14 cellular contexts compared by ENCODE assay signal in the genomic region with DNA sequence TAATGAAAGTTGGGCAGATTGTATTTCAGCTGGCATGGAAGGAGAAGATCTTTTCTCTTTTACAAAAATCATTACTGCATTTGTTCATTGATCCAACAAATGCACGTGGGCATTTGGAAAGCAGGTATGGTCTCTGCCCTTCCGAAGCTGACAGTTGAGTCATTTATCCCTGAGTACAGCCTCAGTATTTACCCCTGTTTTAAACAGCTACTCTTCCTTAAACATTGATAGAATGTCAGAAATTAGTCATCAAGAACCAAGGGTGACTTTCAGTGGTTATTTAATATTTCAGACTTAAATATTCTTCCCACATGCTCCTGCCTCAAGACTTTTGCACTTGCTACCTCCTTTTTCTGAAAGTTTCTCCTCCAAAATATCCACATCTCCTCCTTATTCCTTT.
DNase-seq lines count a peak whose midpoint lies in the region; ATAC-seq and TF ChIP-seq lines count a peak whose summit lies in the region.
"Had no signal": no experiment of that assay in that cellular context is flagged by ENCODE, and none has a peak within 500 bp of the region (broad histone marks: within the 10 kb centered on the region; RNA-seq: fewer than 3 reads in every experiment).

No MANE protein-coding gene starts in this region.

- H3K27me3 Mint-ChIP-seq in WTC11 (ENCODE audit: low read depth), result peaks cover 46% of the 10 kb centered on the region
- H3K27me3 Mint-ChIP-seq: activated CD4-positive, alpha-beta memory T cell treated with anti-CD3 and anti-CD28 coated beads for 36 hours had no signal

- no peaks in the 10 kb centered on the region for H3K36me3 Mint-ChIP-seq in WTC11
- H3K36me3 Mint-ChIP-seq: activated CD4-positive, alpha-beta memory T cell treated with anti-CD3 and anti-CD28 coated beads for 36 hours had no signal

- TF ChIP-seq CTCF in GM10248 (IDR thresholded peaks at IDR 0.05; ENCODE audit: control extremely low read depth, extremely low read depth, low read depth, missing control alignments) (no peak), GM20000 (IDR thresholded peaks at IDR 0.05; ENCODE audit: extremely low read depth, missing control alignments) (no peak), WTC11 (IDR thresholded peaks at IDR 0.05) (no peak)

- H3K9me3 Mint-ChIP-seq in WTC11, result peaks cover 7% of the 10 kb centered on the region

- H3K27ac Mint-ChIP-seq in WTC11, result no peak overlapping the region
- H3K27ac Mint-ChIP-seq: activated CD4-positive, alpha-beta memory T cell treated with anti-CD3 and anti-CD28 coated beads for 36 hours had no signal

- peak; percentile 90 for ATAC-seq in HG02973 (IDR thresholded peaks at IDR 0.05; ENCODE audit: unreplicated experiment)
- no peak for ATAC-seq in GM21360 (IDR thresholded peaks at IDR 0.05; ENCODE audit: unreplicated experiment)
- no peak for ATAC-seq in WTC11
- ATAC-seq in esophagus mucosa, result no peak
- ATAC-seq: gastroesophageal sphincter, mucosa of descending colon had no signal

- H3K4me1 Mint-ChIP-seq in WTC11, result peaks cover 24% of the 10 kb centered on the region

- CTCF ChIA-PET in GM10248 (lab: Yijun Ruan, JAX), result no interaction called here
- CTCF ChIA-PET in WTC11 (lab: Charles Lee), result no interaction called here

- no peak overlapping the region for H3K4me3 Mint-ChIP-seq in WTC11
- H3K4me3 Mint-ChIP-seq: activated CD4-positive, alpha-beta memory T cell treated with anti-CD3 and anti-CD28 coated beads for 36 hours had no signal

- POLR2A ChIA-PET in GM10248 (lab: Yijun Ruan, JAX) (no interaction called here), WTC11 (lab: Charles Lee) (no interaction called here)

- DNase-seq in GM10248 (ENCODE audit: extremely low spot score) (peak; percentile 18), GM20000 (ENCODE audit: low spot score) (peak; percentile 12), M059J (ENCODE audit: low read depth) (peak; percentile 32), WTC11 (ENCODE audit: low spot score) (no peak), epidermal melanocyte (ENCODE audit: insufficient read length, low spot score) (no peak)
- DNase-seq: activated CD4-positive, alpha-beta memory T cell treated with anti-CD3 and anti-CD28 coated beads for 36 hours; activated effector memory CD4-positive, alpha-beta T cell treated with anti-CD3 and anti-CD28 coated beads, Interleukin-2, amount 50 U/mL, for 16 hours; mucosa of descending colon; NCI-H1417; stimulated activated CD8-positive, alpha-beta memory T cell treated with anti-CD3 and anti-CD28 coated beads, Interleukin-4, amount 100 ng/mL, for 48 hours had no signal

TF ChIP-seq in WTC11, 78 proteins besides CTCF, POLR2A, EP300 and RAD21:
- TF ChIP-seq TEAD1 (CRISPR knock-in tag; IDR thresholded peaks at IDR 0.05) (no peak), NR3C1 (CRISPR knock-in tag; conservative IDR thresholded peaks at IDR 0.05; ENCODE audit: low read depth) (no peak), SP1 (CRISPR knock-in tag; conservative IDR thresholded peaks at IDR 0.05) (no peak), ELF4 (CRISPR knock-in tag; IDR thresholded peaks at IDR 0.05; ENCODE audit: low read depth) (no peak), ZNF121 (CRISPR knock-in tag; IDR thresholded peaks at IDR 0.05) (no peak), KAT7 (CRISPR knock-in tag; IDR thresholded peaks at IDR 0.05; ENCODE audit: borderline replicate concordance) (no peak), RELA (CRISPR knock-in tag; IDR thresholded peaks at IDR 0.05; ENCODE audit: borderline replicate concordance) (no peak), EMX1 (CRISPR knock-in tag; IDR thresholded peaks at IDR 0.05) (no peak), ZNF232 (CRISPR knock-in tag; IDR thresholded peaks at IDR 0.05) (no peak)
- TF ChIP-seq, protein P1, sequence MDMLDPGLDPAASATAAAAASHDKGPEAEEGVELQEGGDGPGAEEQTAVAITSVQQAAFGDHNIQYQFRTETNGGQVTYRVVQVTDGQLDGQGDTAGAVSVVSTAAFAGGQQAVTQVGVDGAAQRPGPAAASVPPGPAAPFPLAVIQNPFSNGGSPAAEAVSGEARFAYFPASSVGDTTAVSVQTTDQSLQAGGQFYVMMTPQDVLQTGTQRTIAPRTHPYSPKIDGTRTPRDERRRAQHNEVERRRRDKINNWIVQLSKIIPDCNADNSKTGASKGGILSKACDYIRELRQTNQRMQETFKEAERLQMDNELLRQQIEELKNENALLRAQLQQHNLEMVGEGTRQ (CRISPR knock-in tag; IDR thresholded peaks at IDR 0.05), result no peak
- TF ChIP-seq, protein P2, sequence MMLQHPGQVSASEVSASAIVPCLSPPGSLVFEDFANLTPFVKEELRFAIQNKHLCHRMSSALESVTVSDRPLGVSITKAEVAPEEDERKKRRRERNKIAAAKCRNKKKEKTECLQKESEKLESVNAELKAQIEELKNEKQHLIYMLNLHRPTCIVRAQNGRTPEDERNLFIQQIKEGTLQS (CRISPR knock-in tag; conservative IDR thresholded peaks at IDR 0.05), result no peak
- TF ChIP-seq, protein P3, sequence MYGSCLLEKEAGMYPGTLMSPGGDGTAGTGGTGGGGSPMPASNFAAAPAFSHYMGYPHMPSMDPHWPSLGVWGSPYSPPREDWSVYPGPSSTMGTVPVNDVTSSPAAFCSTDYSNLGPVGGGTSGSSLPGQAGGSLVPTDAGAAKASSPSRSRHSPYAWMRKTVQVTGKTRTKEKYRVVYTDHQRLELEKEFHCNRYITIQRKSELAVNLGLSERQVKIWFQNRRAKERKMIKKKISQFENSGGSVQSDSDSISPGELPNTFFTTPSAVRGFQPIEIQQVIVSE (CRISPR knock-in tag; IDR thresholded peaks at IDR 0.05; ENCODE audit: borderline replicate concordance), result no peak
- TF ChIP-seq, protein P4, sequence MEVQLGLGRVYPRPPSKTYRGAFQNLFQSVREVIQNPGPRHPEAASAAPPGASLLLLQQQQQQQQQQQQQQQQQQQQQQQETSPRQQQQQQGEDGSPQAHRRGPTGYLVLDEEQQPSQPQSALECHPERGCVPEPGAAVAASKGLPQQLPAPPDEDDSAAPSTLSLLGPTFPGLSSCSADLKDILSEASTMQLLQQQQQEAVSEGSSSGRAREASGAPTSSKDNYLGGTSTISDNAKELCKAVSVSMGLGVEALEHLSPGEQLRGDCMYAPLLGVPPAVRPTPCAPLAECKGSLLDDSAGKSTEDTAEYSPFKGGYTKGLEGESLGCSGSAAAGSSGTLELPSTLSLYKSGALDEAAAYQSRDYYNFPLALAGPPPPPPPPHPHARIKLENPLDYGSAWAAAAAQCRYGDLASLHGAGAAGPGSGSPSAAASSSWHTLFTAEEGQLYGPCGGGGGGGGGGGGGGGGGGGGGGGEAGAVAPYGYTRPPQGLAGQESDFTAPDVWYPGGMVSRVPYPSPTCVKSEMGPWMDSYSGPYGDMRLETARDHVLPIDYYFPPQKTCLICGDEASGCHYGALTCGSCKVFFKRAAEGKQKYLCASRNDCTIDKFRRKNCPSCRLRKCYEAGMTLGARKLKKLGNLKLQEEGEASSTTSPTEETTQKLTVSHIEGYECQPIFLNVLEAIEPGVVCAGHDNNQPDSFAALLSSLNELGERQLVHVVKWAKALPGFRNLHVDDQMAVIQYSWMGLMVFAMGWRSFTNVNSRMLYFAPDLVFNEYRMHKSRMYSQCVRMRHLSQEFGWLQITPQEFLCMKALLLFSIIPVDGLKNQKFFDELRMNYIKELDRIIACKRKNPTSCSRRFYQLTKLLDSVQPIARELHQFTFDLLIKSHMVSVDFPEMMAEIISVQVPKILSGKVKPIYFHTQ (CRISPR knock-in tag; IDR thresholded peaks at IDR 0.05), result no peak
TF ChIP-seq in WTC11: peak in this region for 0.

Comparison
In these comparisons a context has a peak if more than half of its experiments do, and no peak if none do; other contexts are left out.
1. DNase-seq: peak in GM10248 (single experiment), GM20000 (single experiment) and M059J (single experiment); none in WTC11 (single experiment) and epidermal melanocyte (single experiment).